In the genomic region with DNA sequence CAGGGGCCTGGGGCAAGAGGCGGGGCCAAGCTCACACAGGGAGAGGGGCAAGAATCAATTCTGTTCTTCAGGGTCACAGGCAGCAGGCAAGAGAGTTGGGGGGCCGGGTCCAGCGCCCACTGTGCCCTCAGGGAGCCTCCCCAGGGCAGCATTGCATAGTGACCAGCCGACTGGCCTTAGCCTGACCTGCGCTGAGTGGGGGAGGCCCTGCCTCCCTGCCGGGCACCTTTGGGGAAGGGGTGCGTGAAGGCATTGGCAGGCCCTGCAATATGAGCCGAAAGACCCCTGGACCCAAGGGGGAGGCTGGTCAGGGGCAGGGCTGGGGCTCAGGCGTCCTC, we compare ENCODE assay signal across 11 cellular contexts.
"Had no signal": no experiment of that assay in that cellular context is flagged by ENCODE, and none has a peak within 500 bp of the region (broad histone marks: within the 10 kb centered on the region; RNA-seq: fewer than 3 reads in every experiment).

No MANE protein-coding gene starts in this region.

- H3K27me3 Mint-ChIP-seq: naive B cell had no signal

- H3K27me3 ChIP-seq: ovary, right lobe of liver had no signal

- H3K4me3 ChIP-seq: coronary artery, heart left ventricle, ovary, right lobe of liver, stomach, thoracic aorta, transverse colon had no signal

- H3K4me1 Mint-ChIP-seq: endodermal cell had no signal

- H3K4me3 Mint-ChIP-seq: endodermal cell, naive B cell, nephron progenitor cell had no signal

- H3K9me3 ChIP-seq: heart left ventricle, ovary, right lobe of liver, stomach, thoracic aorta, transverse colon had no signal

- H3K36me3 ChIP-seq: ovary, right lobe of liver, thoracic aorta, transverse colon had no signal

- H3K27ac ChIP-seq: coronary artery, heart left ventricle, ovary, right lobe of liver, stomach, thoracic aorta, transverse colon had no signal

- H3K9me3 Mint-ChIP-seq: naive B cell, nephron progenitor cell had no signal

- H3K27ac Mint-ChIP-seq: endodermal cell, naive B cell, nephron progenitor cell had no signal

- H3K4me1 ChIP-seq: right lobe of liver had no signal

- DNase-seq: foreskin melanocyte had no signal

- H3K36me3 Mint-ChIP-seq: naive B cell had no signal
